ENCODE assay signal across 12 cellular contexts in genomic region chr15:86328658-86329057, GRCh38.
A peak's percentile ranks its signal among the peaks of the same experiment; 100 is the strongest.
DNase-seq lines count a peak whose midpoint lies in the region; ATAC-seq and TF ChIP-seq lines count a peak whose summit lies in the region.
"Had no signal": no experiment of that assay in that cellular context is flagged by ENCODE, and none has a peak within 500 bp of the region (broad histone marks: within the 10 kb centered on the region; RNA-seq: fewer than 3 reads in every experiment).

No MANE protein-coding gene starts in this region.

- H4K20me1 ChIP-seq in GM23338 (replicated peaks; ENCODE audit: insufficient read depth) = no peaks in the 10 kb centered on the region

- H3K27ac ChIP-seq in GM23338 (ENCODE audit: low read depth) (no peak overlapping the region), esophagus squamous epithelium (peak overlapping the region in 3 of 4 donors; percentile 36 to 71 (median 40))
- H3K27ac ChIP-seq: C4-2B had no signal

- 54 to 67% methylated on average over 2 of the region's 2 CpGs for WGBS in esophagus squamous epithelium, 2 donors

- no peak for ATAC-seq in GM23338
- no peak for ATAC-seq in GM18505 (IDR thresholded peaks at IDR 0.05; ENCODE audit: unreplicated experiment)

- H3K27ac Mint-ChIP-seq in GM23338 = no peak overlapping the region
- H3K27ac Mint-ChIP-seq: CD4-positive, alpha-beta memory T cell had no signal

- intact Hi-C loops in esophagus squamous epithelium (cut with DNase I) = loop anchor here (10.0 kb wide), 1 partner anchor 56 kb away; no protein-coding TSS in a partner anchor

- H3K79me2 ChIP-seq in GM23338 (replicated peaks; ENCODE audit: insufficient read depth) = no peaks in the 10 kb centered on the region

- peaks cover 22% of the 10 kb centered on the region; the same call in 2 of the 3 replicates for H3K36me3 Mint-ChIP-seq in GM23338 (ENCODE audit: low read depth)
- H3K36me3 Mint-ChIP-seq: CD4-positive, alpha-beta memory T cell had no signal

- no peaks in the 10 kb centered on the region for H3K9me2 ChIP-seq in GM23338 (ENCODE audit: insufficient read depth)

- H3K9me3 ChIP-seq in esophagus squamous epithelium = peaks cover 0 to 21% (median 0%) of the 10 kb centered on the region in 3 donors
- H3K9me3 ChIP-seq: BE2C had no signal

- DNase-seq in GM23338 (ENCODE audit: low spot score) = no peak
- peak; percentile 17 for DNase-seq in RPMI7951 (ENCODE audit: low read depth)
- DNase-seq in esophagus squamous epithelium (lab: John Stamatoyannopoulos, UW) = no peak
- DNase-seq in germinal center (ENCODE audit: low spot score) = no peak
- DNase-seq in T-helper 2 cell = no peak
- DNase-seq in HK-2 (ENCODE audit: unreplicated experiment) = no peak
- DNase-seq: BE2C; CD4-positive, alpha-beta memory T cell; DMS79; HCEC 1CT had no signal

- H3K4me3 ChIP-seq in GM23338 (no peak overlapping the region), esophagus squamous epithelium (no peak overlapping the region)

- no peaks in the 10 kb centered on the region for H3F3A ChIP-seq in GM23338 (replicated peaks; ENCODE audit: low read depth)

- H3K4me1 Mint-ChIP-seq in GM23338 = peaks cover 9% of the 10 kb centered on the region
- H3K4me1 Mint-ChIP-seq: CD4-positive, alpha-beta memory T cell had no signal

- H2AFZ ChIP-seq in GM23338 = no peak overlapping the region

- H3K4me2 ChIP-seq in GM23338 = no peak overlapping the region

- H3K4me3 Mint-ChIP-seq in GM23338 = no peak overlapping the region
- H3K4me3 Mint-ChIP-seq: CD4-positive, alpha-beta memory T cell had no signal

- no peaks in the 10 kb centered on the region for H3K27me3 Mint-ChIP-seq in GM23338 (ENCODE audit: insufficient read depth, low read depth, poor library complexity)

- no peaks in the 10 kb centered on the region for H3K27me3 ChIP-seq in GM23338 (ENCODE audit: insufficient read depth)
- no peaks in the 10 kb centered on the region for H3K27me3 ChIP-seq in esophagus squamous epithelium
- H3K27me3 ChIP-seq: BE2C had no signal

- TF ChIP-seq POLR2A in esophagus squamous epithelium (IDR thresholded peaks at IDR 0.05) (no peak), GM18505 (IDR thresholded peaks at IDR 0.05; ENCODE audit: borderline replicate concordance, extremely low read depth, insufficient read depth, insufficient read length) (no peak)

- peaks cover 27% of the 10 kb centered on the region for H3K9me3 Mint-ChIP-seq in GM23338

- H3K4me1 ChIP-seq in GM23338 (ENCODE audit: insufficient read depth) (no peaks in the 10 kb centered on the region), esophagus squamous epithelium (peaks cover 0 to 40% (median 10%) of the 10 kb centered on the region in 3 donors)
- H3K4me1 ChIP-seq: BE2C had no signal

- H3K36me3 ChIP-seq in GM23338 (ENCODE audit: insufficient read depth) (peaks cover 3% of the 10 kb centered on the region; the same call in 1 of the 2 replicates), esophagus squamous epithelium (no peaks in the 10 kb centered on the region)
- H3K36me3 ChIP-seq: BE2C had no signal

- no peak for TF ChIP-seq CTCF in GM23338 (conservative IDR thresholded peaks at IDR 0.05; ENCODE audit: low read depth in 2 of 2)
- no peak for TF ChIP-seq CTCF in esophagus squamous epithelium (IDR thresholded peaks at IDR 0.05)

TF ChIP-seq in GM23338, 12 proteins besides CTCF, POLR2A, EP300 and RAD21:
- no peak for TF ChIP-seq EZH2phosphoT487 (IDR thresholded peaks at IDR 0.05; ENCODE audit: unreplicated experiment)
- TF ChIP-seq CREB1 (CRISPR knock-in tag; IDR thresholded peaks at IDR 0.05; ENCODE audit: low read depth) = no peak
- TF ChIP-seq EZH2 (IDR thresholded peaks at IDR 0.05; ENCODE audit: low read depth, unreplicated experiment) = no peak
- no peak for TF ChIP-seq STAT1 (IDR thresholded peaks at IDR 0.05; ENCODE audit: unreplicated experiment)
- TF ChIP-seq JUNB (IDR thresholded peaks at IDR 0.05; ENCODE audit: unreplicated experiment) = no peak
- peak; percentile 66 for TF ChIP-seq REST (IDR thresholded peaks at IDR 0.05; ENCODE audit: unreplicated experiment)
- no peak for TF ChIP-seq ZNF462 (CRISPR knock-in tag; IDR thresholded peaks at IDR 0.05)
- no peak for TF ChIP-seq NANOG (IDR thresholded peaks at IDR 0.05; ENCODE audit: borderline replicate concordance)
